ENCODE assay signal across 9 cellular contexts in genomic region chr17:45175759-45176140, GRCh38. TPM values are rescaled to one million over a fixed set of nuclear protein-coding genes. Genes with fewer than 3 reads are reported as not detected.
A peak's percentile ranks its signal among the peaks of the same experiment; 100 is the strongest.
DNase-seq lines count a peak whose midpoint lies in the region; ATAC-seq and TF ChIP-seq lines count a peak whose summit lies in the region.
"Had no signal": no experiment of that assay in that cellular context is flagged by ENCODE, and none has a peak within 500 bp of the region (broad histone marks: within the 10 kb centered on the region; RNA-seq: fewer than 3 reads in every experiment).

No MANE protein-coding gene starts in this region.

- H3K9me3 Mint-ChIP-seq in Calu3 (ENCODE audit: low read depth, unreplicated experiment) = no peaks in the 10 kb centered on the region
- H3K9me3 Mint-ChIP-seq: activated CD4-positive, alpha-beta memory T cell treated with anti-CD3 and anti-CD28 coated beads, Interleukin-2, amount 10 ng/mL, durations not matched to agents 7 days and 5 days; activated naive CD4-positive, alpha-beta T cell treated with anti-CD3 and anti-CD28 coated beads, Interleukin-2, amount 50 U/mL, for 72 hours had no signal

- no peak for TF ChIP-seq CTCF in Calu3 (IDR thresholded peaks at IDR 0.05; ENCODE audit: unreplicated experiment)
- TF ChIP-seq CTCF in ascending aorta (IDR thresholded peaks at IDR 0.05) = no peak
- no peak for TF ChIP-seq CTCF in sigmoid colon (IDR thresholded peaks at IDR 0.05)

- H3K4me1 ChIP-seq in ascending aorta (peaks cover 3 to 21% of the 10 kb centered on the region in 2 donors), sigmoid colon (peaks cover 0 to 40% (median 37%) of the 10 kb centered on the region in 4 donors)

- no peak for TF ChIP-seq POLR2A in sigmoid colon (IDR thresholded peaks at IDR 0.05)
- no peak for TF ChIP-seq POLR2A in erythroblast (IDR thresholded peaks at IDR 0.05; ENCODE audit: low read length)

- DNase-seq in Calu3 (no peak), ascending aorta (ENCODE audit: low spot score in 2 of 2) (no peak), sigmoid colon (no peak), erythroblast (lab: John Stamatoyannopoulos, UW) (no peak), NCI-H510A (lab: John Stamatoyannopoulos, UW) (no peak)
- DNase-seq: activated CD4-positive, alpha-beta memory T cell treated with anti-CD3 and anti-CD28 coated beads, Interleukin-2, amount 10 ng/mL, durations not matched to agents 7 days and 5 days; T-helper 9 cell had no signal

- H3K27ac ChIP-seq in ascending aorta (peak overlapping the region; percentile 64 to 74), sigmoid colon (peak overlapping the region; percentile 13 to 80 (median 60))

- no peak for ATAC-seq in HG02678 (IDR thresholded peaks at IDR 0.05; ENCODE audit: unreplicated experiment)
- ATAC-seq: activated naive CD4-positive, alpha-beta T cell treated with anti-CD3 and anti-CD28 coated beads, Interleukin-2, amount 50 U/mL, for 72 hours had no signal

- no TSS peak for BruUV-seq in Calu3 (replicated peaks; lab: Mats Ljungman, UMichigan)

- 74 to 81% methylated on average over 3 of the region's 3 CpGs for WGBS in sigmoid colon, 2 donors

- H3K4me1 Mint-ChIP-seq in Calu3 (ENCODE audit: low read depth, unreplicated experiment) = peaks cover 38% of the 10 kb centered on the region

- no peak overlapping the region for H3K4me3 Mint-ChIP-seq in Calu3 (ENCODE audit: low read depth, unreplicated experiment)
- H3K4me3 Mint-ChIP-seq: activated CD4-positive, alpha-beta memory T cell treated with anti-CD3 and anti-CD28 coated beads, Interleukin-2, amount 10 ng/mL, durations not matched to agents 7 days and 5 days had no signal

- H3K4me3 ChIP-seq in ascending aorta (no peak overlapping the region), sigmoid colon (no peak overlapping the region)

- H3K27ac Mint-ChIP-seq in Calu3 (ENCODE audit: unreplicated experiment) = peak overlapping the region; percentile 72
- H3K27ac Mint-ChIP-seq: activated CD4-positive, alpha-beta memory T cell treated with anti-CD3 and anti-CD28 coated beads, Interleukin-2, amount 10 ng/mL, durations not matched to agents 7 days and 5 days; activated naive CD4-positive, alpha-beta T cell treated with anti-CD3 and anti-CD28 coated beads, Interleukin-2, amount 50 U/mL, for 72 hours had no signal

- H3K27me3 ChIP-seq in ascending aorta = no peaks in the 10 kb centered on the region
- no peaks in the 10 kb centered on the region for H3K27me3 ChIP-seq in sigmoid colon

- CTCF ChIA-PET in Calu3 (lab: Charles Lee) = interaction anchor here (0.6 to 2.5 kb wide), 7 partner anchors 14 to 40 kb away, joined by 3 to 11 read pairs (median 5); partner anchors contain the start of genes ACBD4 and HEXIM1

- H3K36me3 ChIP-seq in ascending aorta (no peaks in the 10 kb centered on the region), sigmoid colon (no peaks in the 10 kb centered on the region)

- H3K36me3 Mint-ChIP-seq in Calu3 (ENCODE audit: insufficient read depth, unreplicated experiment) = peaks cover 26% of the 10 kb centered on the region
- H3K36me3 Mint-ChIP-seq: activated naive CD4-positive, alpha-beta T cell treated with anti-CD3 and anti-CD28 coated beads, Interleukin-2, amount 50 U/mL, for 72 hours had no signal

- H3K9me3 ChIP-seq in ascending aorta = no peaks in the 10 kb centered on the region
- H3K9me3 ChIP-seq in sigmoid colon = no peaks in the 10 kb centered on the region

- no peak for TF ChIP-seq EP300 in sigmoid colon (IDR thresholded peaks at IDR 0.05)

- intact Hi-C loops in Calu3 (cut with micrococcal nuclease; ENCODE audit: unreplicated experiment) = no loop called here
- intact Hi-C loops in ascending aorta (cut with DNase I) = loop anchor here (1.0 kb wide), 1 partner anchor 22 kb away; no protein-coding TSS in a partner anchor
- intact Hi-C loops in sigmoid colon (cut with DNase I) = no loop called here

- H3K27me3 Mint-ChIP-seq in Calu3 (ENCODE audit: unreplicated experiment) = no peaks in the 10 kb centered on the region
- H3K27me3 Mint-ChIP-seq: activated CD4-positive, alpha-beta memory T cell treated with anti-CD3 and anti-CD28 coated beads, Interleukin-2, amount 10 ng/mL, durations not matched to agents 7 days and 5 days had no signal

RNA-seq across cellular contexts. Expression of gene HEXIM2, which starts 14.1 kb away (rescaled TPM):
- total RNA-seq in Calu3 (2022) (16.3 and 17.1 TPM in 2 replicates), ascending aorta (1.4 TPM), sigmoid colon (10 to 100 TPM in 2 of 4 donors, 1 to 10 TPM in 2; 7.5 to 14.7 (median 11.2) TPM)
- 1 to 10 TPM; 1.8 to 7.8 (median 6.6) TPM for polyA plus RNA-seq in sigmoid colon

RNA-seq across cellular contexts. Expression of gene HEXIM1, which starts 27.5 kb away (rescaled TPM):
- 57.2 and 64.7 TPM in 2 replicates for total RNA-seq in Calu3 (2022)
- 23.7 TPM for total RNA-seq in ascending aorta
- total RNA-seq in sigmoid colon = 10 to 100 TPM; 41.0 to 60.9 (median 49.4) TPM
- polyA plus RNA-seq in sigmoid colon = 10 to 100 TPM; 21.6 to 38.8 (median 24.7) TPM

RNA-seq across cellular contexts. Expression of gene ACBD4, which starts 40.3 kb away (rescaled TPM):
- total RNA-seq in Calu3 (2022) (21.8 and 23.2 TPM in 2 replicates), ascending aorta (14.7 TPM), sigmoid colon (10 to 100 TPM; 20.0 to 24.9 (median 21.9) TPM)
- 10 to 100 TPM; 13.2 to 36.5 (median 20.1) TPM for polyA plus RNA-seq in sigmoid colon

RNA-seq across cellular contexts. Expression of gene PLCD3, which starts 43.4 kb away (rescaled TPM):
- total RNA-seq in Calu3 (2022) = 34.4 and 64.3 TPM in 2 replicates
- 65.5 TPM for total RNA-seq in ascending aorta
- total RNA-seq in sigmoid colon = 10 to 100 TPM; 27.4 to 45.7 (median 33.9) TPM
- 100 to 1,000 TPM; 114 to 274 (median 137) TPM for polyA plus RNA-seq in sigmoid colon

RNA-seq across cellular contexts. Expression of gene FMNL1, which starts 45.9 kb away (rescaled TPM):
- 8.5 and 9.6 TPM in 2 replicates for total RNA-seq in Calu3 (2022)
- total RNA-seq in ascending aorta = 10.7 TPM
- 10 to 100 TPM in 3 of 4 donors, 1 to 10 TPM in 1; 8.9 to 12.7 (median 11.0) TPM for total RNA-seq in sigmoid colon
- polyA plus RNA-seq in sigmoid colon = 10 to 100 TPM in 2 of 3 donors, 1 to 10 TPM in 1; 9.2 to 35.5 (median 10.8) TPM
